In the genomic region with DNA sequence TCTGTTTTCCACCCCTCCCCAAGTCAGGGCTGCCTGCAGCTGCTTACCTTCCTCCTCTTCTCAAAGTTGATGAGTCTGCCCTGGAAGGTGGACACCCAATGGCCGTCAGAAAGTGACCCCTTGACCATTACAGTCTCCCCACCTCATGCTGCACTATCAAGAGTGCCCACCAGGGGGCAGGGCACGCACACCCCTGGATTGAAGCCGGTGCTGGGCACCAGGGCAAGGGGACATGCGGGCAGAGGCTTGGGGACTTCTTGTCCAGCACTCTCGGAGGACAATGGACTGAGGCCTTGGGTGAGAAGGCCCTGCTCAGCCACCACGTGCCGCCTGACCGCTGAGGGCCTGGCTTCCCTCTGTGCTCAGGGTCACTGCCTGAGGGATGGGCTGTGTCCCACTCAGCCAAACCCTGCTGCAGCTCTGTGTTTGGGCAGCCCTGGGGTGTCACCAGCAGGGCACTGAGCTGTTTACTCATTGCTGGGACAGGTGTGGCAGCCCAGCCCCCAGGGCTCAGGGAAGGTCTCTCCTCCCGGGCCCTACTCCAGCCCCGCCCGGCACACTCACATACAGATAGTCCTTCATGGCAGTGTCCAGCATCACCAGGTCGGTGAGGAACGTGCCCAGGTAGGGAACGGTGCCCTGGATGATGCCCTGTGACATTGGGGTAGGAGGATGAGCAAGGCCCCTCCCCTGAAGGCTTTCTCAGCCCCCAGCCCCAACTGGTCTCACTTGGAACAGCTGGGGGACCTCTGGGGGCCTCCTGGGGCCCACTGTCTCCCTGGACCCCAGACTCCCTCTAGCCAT, we compare ENCODE assay signal across 8 cellular contexts. TPM values are rescaled to one million over a fixed set of nuclear protein-coding genes. Genes with fewer than 3 reads are reported as not detected.
DNase-seq lines count a peak whose midpoint lies in the region; ATAC-seq and TF ChIP-seq lines count a peak whose summit lies in the region.

No MANE protein-coding gene starts in this region.

- H3K27ac ChIP-seq in CD4-positive, alpha-beta T cell (ENCODE audit: low read depth, low read length), result peak overlapping the region; percentile 19

- H3K27me3 Mint-ChIP-seq in CD4-positive, alpha-beta T cell, result no peaks in the 10 kb centered on the region
- H3K27me3 Mint-ChIP-seq in chondrocyte (ENCODE audit: low read depth), result no peaks in the 10 kb centered on the region

- peak overlapping the region; percentile 11 for H3K4me3 Mint-ChIP-seq in CD4-positive, alpha-beta T cell
- no peak overlapping the region for H3K4me3 Mint-ChIP-seq in chondrocyte (ENCODE audit: unreplicated experiment)

- intact Hi-C loops in CD4-positive, alpha-beta T cell (cut with DNase I, micrococcal nuclease), result loop anchor here (1.0 to 2.0 kb wide), 4 partner anchors 17 to 77 kb away; a partner anchor contains a TSS

- no peaks in the 10 kb centered on the region for H3K27me3 ChIP-seq in CD4-positive, alpha-beta T cell (ENCODE audit: control insufficient read depth, insufficient read depth, low read length)

- peak; percentile 50 for ATAC-seq in CD4-positive, alpha-beta T cell (ENCODE audit: poor library complexity)
- ATAC-seq in activated CD4-positive, CD25-positive, alpha-beta regulatory T cell treated with anti-CD3 and anti-CD28 coated beads, Interleukin-2, amount 50 U/mL, for 24 hours, result peak; percentile 17 to 32
- ATAC-seq in left lobe of liver (peak; percentile 92), HG03521 (IDR thresholded peaks at IDR 0.05; ENCODE audit: unreplicated experiment) (no peak), HG02852 (IDR thresholded peaks at IDR 0.05; ENCODE audit: unreplicated experiment) (no peak)

- peak; percentile 38 to 67 (median 44) for DNase-seq in CD4-positive, alpha-beta T cell
- DNase-seq in HT-29 (ENCODE audit: low spot score) (peak; percentile 87), chondrocyte (ENCODE audit: low spot score) (peak; percentile 76), left lobe of liver (ENCODE audit: low spot score) (peak; percentile 73)
- peak; percentile 28 for DNase-seq in stimulated activated naive CD4-positive, alpha-beta T cell treated with Interleukin-2 at 50 U/mL for 16 hours (lab: John Stamatoyannopoulos, UW)

- no peaks in the 10 kb centered on the region for H3K4me1 Mint-ChIP-seq in CD4-positive, alpha-beta T cell (ENCODE audit: low read depth)
- no peaks in the 10 kb centered on the region for H3K4me1 Mint-ChIP-seq in chondrocyte (ENCODE audit: low read depth)

- H3K36me3 Mint-ChIP-seq in CD4-positive, alpha-beta T cell (ENCODE audit: low read depth), result peaks cover 86% of the 10 kb centered on the region
- H3K36me3 Mint-ChIP-seq in chondrocyte (ENCODE audit: low read depth), result peaks cover 35% of the 10 kb centered on the region

- no peaks in the 10 kb centered on the region for H3K9me3 ChIP-seq in CD4-positive, alpha-beta T cell (ENCODE audit: control insufficient read depth, low read length)

- CTCF ChIA-PET in CD4-positive, alpha-beta T cell (lab: Charles Lee), result interaction anchor here (0.6 to 6.0 kb wide), 4 partner anchors 15 to 45 kb away, joined by 3 to 39 read pairs (median 16); no protein-coding TSS in a partner anchor

- POLR2A ChIA-PET in CD4-positive, alpha-beta T cell (lab: Charles Lee), result interaction anchor here (0.7 to 1.5 kb wide), 2 partner anchors 41 to 46 kb away, joined by 3 to 7 read pairs; no protein-coding TSS in a partner anchor

- peak; percentile 96 for TF ChIP-seq CTCF in CD4-positive, alpha-beta T cell (IDR thresholded peaks at IDR 0.05)
- peak; percentile 98 for TF ChIP-seq CTCF in chondrocyte (IDR thresholded peaks at IDR 0.05)

- H3K9me3 Mint-ChIP-seq in CD4-positive, alpha-beta T cell, result no peaks in the 10 kb centered on the region
- no peaks in the 10 kb centered on the region for H3K9me3 Mint-ChIP-seq in chondrocyte (ENCODE audit: low read depth)

- peak overlapping the region; percentile 51 for H3K27ac Mint-ChIP-seq in CD4-positive, alpha-beta T cell
- H3K27ac Mint-ChIP-seq in chondrocyte (ENCODE audit: unreplicated experiment), result no peak overlapping the region

RNA-seq across cellular contexts. Expression of a gene that starts 17.7 kb away (rescaled TPM):
- total RNA-seq in CD4-positive, alpha-beta T cell, result 100 to 1,000 TPM; 166 to 168 TPM
- 95.0 and 102 TPM in 2 replicates for total RNA-seq in HT-29 (2014; rRNA removed; shearing (Covaris generic))
- total RNA-seq in chondrocyte (16.1 to 19.0 TPM (median 17.5 TPM) in 3 replicates), left lobe of liver (4.7 TPM)

RNA-seq across cellular contexts. Expression of a gene that starts 41.6 kb away (rescaled TPM):
- under 1 TPM; 0.16 to 0.39 TPM for total RNA-seq in CD4-positive, alpha-beta T cell
- total RNA-seq in HT-29 (2014; rRNA removed; shearing (Covaris generic)), result 0.08 and 0.58 TPM in 2 replicates
- total RNA-seq in chondrocyte (0.87 to 1.5 TPM (median 1.1 TPM) in 3 replicates), left lobe of liver (7.7 TPM)

Comparison
In these comparisons a context has a peak if more than half of its experiments do, and no peak if none do; other contexts are left out.
1. ATAC-seq: peak in CD4-positive, alpha-beta T cell (single experiment), activated CD4-positive, CD25-positive, alpha-beta regulatory T cell treated with anti-CD3 and anti-CD28 coated beads, Interleukin-2, amount 50 U/mL, for 24 hours (2 of 2) and left lobe of liver (single experiment); none in HG03521 (single experiment) and HG02852 (single experiment).
2. DNase-seq: peak in every context shown above with its lines; median percentile 87 in HT-29; 76 in chondrocyte; 73 in left lobe of liver; 44 in CD4-positive, alpha-beta T cell; 28 in stimulated activated naive CD4-positive, alpha-beta T cell treated with Interleukin-2 at 50 U/mL for 16 hours.